Comparison of ENCODE assay signal across 16 cellular contexts in genomic region chr7:90717286-90718060, GRCh38.
DNase-seq lines count a peak whose midpoint lies in the region; ATAC-seq and TF ChIP-seq lines count a peak whose summit lies in the region.
"Had no signal": no experiment of that assay in that cellular context is flagged by ENCODE, and none has a peak within 500 bp of the region (broad histone marks: within the 10 kb centered on the region; RNA-seq: fewer than 3 reads in every experiment).

No MANE protein-coding gene starts in this region.

- DNase-seq in HFFc6, result peak; percentile 40
- peak; percentile 9 for DNase-seq in kidney epithelial cell (ENCODE audit: low read depth)
- no peak for DNase-seq in putamen (ENCODE audit: low spot score)
- DNase-seq: activated naive CD8-positive, alpha-beta T cell treated with anti-CD3 and anti-CD28 coated beads for 36 hours; dorsolateral prefrontal cortex; heart left ventricle; midbrain; NCI-H2227 treated with DMSO at 0.1 percent for 48 hours; retina; substantia nigra had no signal

- no peaks in the 10 kb centered on the region for H3K36me3 ChIP-seq in kidney epithelial cell (ENCODE audit: control insufficient read depth, insufficient read depth, low read length)
- H3K36me3 ChIP-seq: heart left ventricle had no signal

- H3K4me3 ChIP-seq in kidney epithelial cell (ENCODE audit: low read depth, low read length), result no peak overlapping the region
- H3K4me3 ChIP-seq: dorsolateral prefrontal cortex, GM12878, heart left ventricle, K562 had no signal

- no peak overlapping the region for H3K27ac Mint-ChIP-seq in HFFc6
- H3K27ac Mint-ChIP-seq in stimulated activated memory B cell treated with anti-CD40 and anti-IgM and Interleukin-4, amounts not matched to agents 10 μg/mL and 1 μg/mL and 100 μg/mL, for 72 hours, result peak overlapping the region; percentile 92
- H3K27ac Mint-ChIP-seq: activated naive CD8-positive, alpha-beta T cell treated with anti-CD3 and anti-CD28 coated beads for 36 hours had no signal

- H3K4me3 Mint-ChIP-seq in HFFc6, result no peak overlapping the region
- H3K4me3 Mint-ChIP-seq in stimulated activated memory B cell treated with anti-CD40 and anti-IgM and Interleukin-4, amounts not matched to agents 10 μg/mL and 1 μg/mL and 100 μg/mL, for 72 hours, result no peak overlapping the region
- H3K4me3 Mint-ChIP-seq: activated naive CD8-positive, alpha-beta T cell treated with anti-CD3 and anti-CD28 coated beads for 36 hours had no signal

- H3K36me3 Mint-ChIP-seq in HFFc6 (ENCODE audit: low read depth), result no peaks in the 10 kb centered on the region
- H3K36me3 Mint-ChIP-seq in stimulated activated memory B cell treated with anti-CD40 and anti-IgM and Interleukin-4, amounts not matched to agents 10 μg/mL and 1 μg/mL and 100 μg/mL, for 72 hours, result peaks cover 26% of the 10 kb centered on the region
- H3K36me3 Mint-ChIP-seq: activated naive CD8-positive, alpha-beta T cell treated with anti-CD3 and anti-CD28 coated beads for 36 hours had no signal

- peaks cover 45% of the 10 kb centered on the region for H3K4me1 Mint-ChIP-seq in HFFc6 (ENCODE audit: low read depth)
- peaks cover 97% of the 10 kb centered on the region for H3K4me1 Mint-ChIP-seq in stimulated activated memory B cell treated with anti-CD40 and anti-IgM and Interleukin-4, amounts not matched to agents 10 μg/mL and 1 μg/mL and 100 μg/mL, for 72 hours
- H3K4me1 Mint-ChIP-seq: activated naive CD8-positive, alpha-beta T cell treated with anti-CD3 and anti-CD28 coated beads for 36 hours had no signal

- peak overlapping the region; percentile 71 for H3K27ac ChIP-seq in VCaP
- H3K27ac ChIP-seq: dorsolateral prefrontal cortex, heart left ventricle had no signal

- ATAC-seq in stimulated activated memory B cell treated with anti-CD40 and anti-IgM and Interleukin-4, amounts not matched to agents 10 μg/mL and 1 μg/mL and 100 μg/mL, for 72 hours, result no peak
- ATAC-seq in GM19328 (IDR thresholded peaks at IDR 0.05; ENCODE audit: unreplicated experiment) (no peak), HG03097 (IDR thresholded peaks at IDR 0.05; ENCODE audit: low FRiP score, unreplicated experiment) (no peak)
- ATAC-seq: GM12878, heart left ventricle, K562 had no signal

- H3K9me3 Mint-ChIP-seq in HFFc6, result no peaks in the 10 kb centered on the region
- no peaks in the 10 kb centered on the region for H3K9me3 Mint-ChIP-seq in stimulated activated memory B cell treated with anti-CD40 and anti-IgM and Interleukin-4, amounts not matched to agents 10 μg/mL and 1 μg/mL and 100 μg/mL, for 72 hours
- H3K9me3 Mint-ChIP-seq: activated naive CD8-positive, alpha-beta T cell treated with anti-CD3 and anti-CD28 coated beads for 36 hours had no signal

- TF ChIP-seq CTCF in HFFc6 (IDR thresholded peaks at IDR 0.05) (no peak), VCaP (conservative IDR thresholded peaks at IDR 0.05) (no peak), kidney epithelial cell (IDR thresholded peaks at IDR 0.05; ENCODE audit: insufficient read depth, low read length, poor library complexity, severe bottlenecking) (no peak)

- no peaks in the 10 kb centered on the region for H3K27me3 Mint-ChIP-seq in HFFc6 (ENCODE audit: insufficient read depth)
- no peaks in the 10 kb centered on the region for H3K27me3 Mint-ChIP-seq in stimulated activated memory B cell treated with anti-CD40 and anti-IgM and Interleukin-4, amounts not matched to agents 10 μg/mL and 1 μg/mL and 100 μg/mL, for 72 hours
- H3K27me3 Mint-ChIP-seq: activated naive CD8-positive, alpha-beta T cell treated with anti-CD3 and anti-CD28 coated beads for 36 hours had no signal

- H3K27me3 ChIP-seq in kidney epithelial cell (ENCODE audit: control insufficient read depth, insufficient read depth, low read length), result no peaks in the 10 kb centered on the region
- H3K27me3 ChIP-seq: dorsolateral prefrontal cortex, heart left ventricle had no signal
